ENCODE assay signal across 22 cellular contexts in the genomic region with DNA sequence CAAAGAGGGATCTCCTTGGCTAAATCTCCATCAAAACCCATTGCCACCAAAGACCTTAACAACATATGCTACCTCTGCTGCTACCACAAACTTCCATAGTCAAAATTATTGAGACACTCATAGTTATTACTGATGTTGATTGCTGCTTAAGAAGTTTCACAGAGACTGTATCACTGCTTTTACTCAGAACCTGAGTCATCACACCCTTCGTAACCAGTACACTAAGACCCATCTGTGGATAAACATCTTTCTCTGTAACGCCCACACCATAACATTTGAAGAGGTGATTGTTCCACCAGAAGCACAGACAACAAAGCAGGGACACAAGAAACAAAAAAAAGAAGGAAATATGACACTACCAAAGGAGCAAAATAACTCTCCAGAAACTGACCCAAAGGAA.
DNase-seq lines count a peak whose midpoint lies in the region; ATAC-seq and TF ChIP-seq lines count a peak whose summit lies in the region.
"Had no signal": no experiment of that assay in that cellular context is flagged by ENCODE, and none has a peak within 500 bp of the region (broad histone marks: within the 10 kb centered on the region; RNA-seq: fewer than 3 reads in every experiment).

No MANE protein-coding gene starts in this region.

- intact Hi-C loops in mammary epithelial cell (cut with micrococcal nuclease) = no loop called here
- intact Hi-C loops in breast epithelium (cut with DNase I; ENCODE audit: low total_unique reads) = no loop called here
- intact Hi-C loops in posterior vena cava (cut with DNase I) = no loop called here

- CTCF ChIA-PET in mammary epithelial cell (lab: Charles Lee; ENCODE audit: low non-redundant PET) = no interaction called here

- 68% methylated on average over 2 of the region's 2 CpGs for WGBS in mammary epithelial cell (ENCODE audit: low coverage, missing lambda C conversion rate)

- peak; percentile 76 for ATAC-seq in foreskin keratinocyte
- no peak for ATAC-seq in HG03460 (IDR thresholded peaks at IDR 0.05; ENCODE audit: unreplicated experiment)
- ATAC-seq: activated CD4-positive, alpha-beta T cell treated with anti-CD3 and anti-CD28 coated beads for 36 hours; body of pancreas; GM12878; left lung had no signal

- no peak overlapping the region for H3K9ac ChIP-seq in mammary epithelial cell (ENCODE audit: insufficient read depth, low read length)

- H3K27me3 ChIP-seq in mammary epithelial cell (ENCODE audit: insufficient read depth, low read length) (no peaks in the 10 kb centered on the region), breast epithelium (no peaks in the 10 kb centered on the region), brain microvascular endothelial cell (replicated peaks) (no peaks in the 10 kb centered on the region), foreskin keratinocyte (no peaks in the 10 kb centered on the region)
- H3K27me3 ChIP-seq: body of pancreas, left lung, neutrophil, stomach, tibial nerve had no signal

- no peaks in the 10 kb centered on the region for H3K79me2 ChIP-seq in mammary epithelial cell (ENCODE audit: insufficient read depth, low read length)

- TF ChIP-seq POLR2A in breast epithelium (IDR thresholded peaks at IDR 0.05) = no peak

- in situ Hi-C loops in mammary epithelial cell (cut with MboI; ENCODE audit: low sequenced_read_pairs in 2 of 2) = no loop called here
- in situ Hi-C loops in brain microvascular endothelial cell (cut with HindIII; ENCODE audit: low pct_ligation_motif_present, low sequenced_read_pairs) = no loop called here

- dilution Hi-C loops in mammary epithelial cell (cut with HindIII; ENCODE audit: low sequenced_read_pairs) = no loop called here

- peak; percentile 62 for DNase-seq in mammary epithelial cell
- no peak for DNase-seq in breast epithelium (ENCODE audit: low spot score in 2 of 2)
- DNase-seq in brain microvascular endothelial cell = peak; percentile 53
- DNase-seq in foreskin keratinocyte = peak in 1 of 2 donors; percentile 26
- DNase-seq in NCI-H2227 treated with DMSO at 0.1 percent for 48 hours (lab: John Stamatoyannopoulos, UW) = no peak
- DNase-seq in posterior vena cava (ENCODE audit: low spot score) = no peak
- DNase-seq in NCI-H2029 treated with DMSO at 0.1 percent for 48 hours (lab: John Stamatoyannopoulos, UW) = no peak
- DNase-seq: activated CD4-positive, alpha-beta T cell treated with anti-CD3 and anti-CD28 coated beads for 36 hours; activated gamma-delta T cell; body of pancreas; CD4-positive, CD25-positive, alpha-beta regulatory T cell; erythroblast; HFFc6; NCI-H1105; NCI-H187 treated with DMSO at 0.1 percent for 48 hours; NCI-H82; stomach had no signal

- BruUV-seq in mammary epithelial cell (replicated peaks; lab: Mats Ljungman, UMichigan) = no TSS peak

- no peak overlapping the region for H2AFZ ChIP-seq in mammary epithelial cell (ENCODE audit: low read depth, low read length)

- H3K4me3 ChIP-seq in mammary epithelial cell (replicated peaks in 1 of 3; ENCODE audit: insufficient read depth in 1 of 3, low read depth in 2 of 3, low read length in 3 of 3) (no peak overlapping the region), breast epithelium (no peak overlapping the region), brain microvascular endothelial cell (ENCODE audit: low read depth, low read length) (no peak overlapping the region)
- H3K4me3 ChIP-seq: body of pancreas, GM12878, left lung, stomach, tibial nerve had no signal

- H3K27ac ChIP-seq in mammary epithelial cell (ENCODE audit: insufficient read depth, low read depth, low read length) (no peak overlapping the region), breast epithelium (no peak overlapping the region), brain microvascular endothelial cell (no peak overlapping the region), foreskin keratinocyte (no peak overlapping the region)
- H3K27ac ChIP-seq: body of pancreas, left lung, neutrophil, stomach, tibial nerve had no signal

- no peak overlapping the region for H3K4me2 ChIP-seq in mammary epithelial cell (ENCODE audit: insufficient read depth, low read depth, low read length)

- H4K20me1 ChIP-seq in mammary epithelial cell (ENCODE audit: insufficient read depth, low read length) = no peaks in the 10 kb centered on the region

- H3K9me3 ChIP-seq in mammary epithelial cell (replicated peaks; ENCODE audit: insufficient read depth, low read length) = no peaks in the 10 kb centered on the region
- no peaks in the 10 kb centered on the region for H3K9me3 ChIP-seq in breast epithelium
- H3K9me3 ChIP-seq: body of pancreas, left lung, neutrophil, stomach had no signal

- TF ChIP-seq CTCF in mammary epithelial cell (conservative IDR thresholded peaks at IDR 0.05 in 1 of 2, IDR thresholded peaks at IDR 0.05 in 1 of 2; ENCODE audit: extremely low read depth in 1 of 2, insufficient read depth in 1 of 2, low read depth in 1 of 2, low read length in 2 of 2) (no peak), breast epithelium (IDR thresholded peaks at IDR 0.05) (no peak), brain microvascular endothelial cell (IDR thresholded peaks at IDR 0.05; ENCODE audit: low read depth, low read length, missing control alignments) (no peak), foreskin keratinocyte (conservative IDR thresholded peaks at IDR 0.05) (no peak)

- H3K4me1 ChIP-seq in mammary epithelial cell (ENCODE audit: insufficient read depth, low read length) = no peaks in the 10 kb centered on the region
- no peaks in the 10 kb centered on the region for H3K4me1 ChIP-seq in breast epithelium
- no peaks in the 10 kb centered on the region for H3K4me1 ChIP-seq in foreskin keratinocyte
- H3K4me1 ChIP-seq: body of pancreas, left lung, stomach, tibial nerve had no signal

- H3K36me3 ChIP-seq in mammary epithelial cell (ENCODE audit: insufficient read depth, low read length) (no peaks in the 10 kb centered on the region), breast epithelium (no peaks in the 10 kb centered on the region), brain microvascular endothelial cell (replicated peaks) (no peaks in the 10 kb centered on the region)
- H3K36me3 ChIP-seq: left lung, neutrophil, stomach, tibial nerve had no signal

Comparison
In these comparisons a context has a peak if more than half of its experiments do, and no peak if none do; other contexts are left out.
1. DNase-seq: peak in mammary epithelial cell (single experiment) and brain microvascular endothelial cell (single experiment); none in breast epithelium (0 of 2), NCI-H2227 treated with DMSO at 0.1 percent for 48 hours (single experiment), posterior vena cava (single experiment) and NCI-H2029 treated with DMSO at 0.1 percent for 48 hours (single experiment).